ENCODE assay signal across 1 cellular context in genomic region chr19:1864480-1865171, GRCh38.
TF ChIP-seq lines count a peak whose summit lies in the region.

No MANE protein-coding gene starts in this region.

TF ChIP-seq in WTC11, 78 proteins besides CTCF, POLR2A, EP300 and RAD21 (continued from another document):
- TF ChIP-seq CBFB (CRISPR knock-in tag; IDR thresholded peaks at IDR 0.05; ENCODE audit: low read depth) (no peak), PREB (CRISPR knock-in tag; IDR thresholded peaks at IDR 0.05; ENCODE audit: borderline replicate concordance) (no peak), RORB (CRISPR knock-in tag; IDR thresholded peaks at IDR 0.05) (no peak), SP1 (CRISPR knock-in tag; conservative IDR thresholded peaks at IDR 0.05) (peak; percentile 69), FOXK1 (CRISPR knock-in tag; IDR thresholded peaks at IDR 0.05) (0 out of 2 replicates have a peak, but pooled peaks have one; percentile 39), ARID4B (CRISPR knock-in tag; IDR thresholded peaks at IDR 0.05; ENCODE audit: borderline replicate concordance) (0 out of 2 replicates have a peak, but pooled peaks have one; percentile 14), MXD4 (CRISPR knock-in tag; IDR thresholded peaks at IDR 0.05; ENCODE audit: borderline replicate concordance) (no peak), GABPB1 (CRISPR knock-in tag; IDR thresholded peaks at IDR 0.05) (no peak), ETV6 (CRISPR knock-in tag; IDR thresholded peaks at IDR 0.05) (peak; percentile 47; the same call in 1 of the 2 replicates), FOXP1 (CRISPR knock-in tag; IDR thresholded peaks at IDR 0.05; ENCODE audit: borderline replicate concordance) (peak; percentile 60), FOXP4 (CRISPR knock-in tag; IDR thresholded peaks at IDR 0.05) (peak; percentile 67; the same call in 1 of the 2 replicates), CREB1 (CRISPR knock-in tag; IDR thresholded peaks at IDR 0.05) (no peak), EMX1 (CRISPR knock-in tag; IDR thresholded peaks at IDR 0.05) (no peak), MYBL2 (CRISPR knock-in tag; IDR thresholded peaks at IDR 0.05) (0 out of 2 replicates have a peak, but pooled peaks have one; percentile 2), ZNF121 (CRISPR knock-in tag; IDR thresholded peaks at IDR 0.05) (no peak), HMGA2 (CRISPR knock-in tag; IDR thresholded peaks at IDR 0.05) (no peak), ELF4 (CRISPR knock-in tag; IDR thresholded peaks at IDR 0.05; ENCODE audit: low read depth) (no peak), NR2C2 (CRISPR knock-in tag; IDR thresholded peaks at IDR 0.05) (no peak), ZNF263 (CRISPR knock-in tag; IDR thresholded peaks at IDR 0.05; ENCODE audit: low read depth) (no peak), SMAD3 (CRISPR knock-in tag; IDR thresholded peaks at IDR 0.05; ENCODE audit: borderline replicate concordance) (no peak)
- TF ChIP-seq, protein P1, sequence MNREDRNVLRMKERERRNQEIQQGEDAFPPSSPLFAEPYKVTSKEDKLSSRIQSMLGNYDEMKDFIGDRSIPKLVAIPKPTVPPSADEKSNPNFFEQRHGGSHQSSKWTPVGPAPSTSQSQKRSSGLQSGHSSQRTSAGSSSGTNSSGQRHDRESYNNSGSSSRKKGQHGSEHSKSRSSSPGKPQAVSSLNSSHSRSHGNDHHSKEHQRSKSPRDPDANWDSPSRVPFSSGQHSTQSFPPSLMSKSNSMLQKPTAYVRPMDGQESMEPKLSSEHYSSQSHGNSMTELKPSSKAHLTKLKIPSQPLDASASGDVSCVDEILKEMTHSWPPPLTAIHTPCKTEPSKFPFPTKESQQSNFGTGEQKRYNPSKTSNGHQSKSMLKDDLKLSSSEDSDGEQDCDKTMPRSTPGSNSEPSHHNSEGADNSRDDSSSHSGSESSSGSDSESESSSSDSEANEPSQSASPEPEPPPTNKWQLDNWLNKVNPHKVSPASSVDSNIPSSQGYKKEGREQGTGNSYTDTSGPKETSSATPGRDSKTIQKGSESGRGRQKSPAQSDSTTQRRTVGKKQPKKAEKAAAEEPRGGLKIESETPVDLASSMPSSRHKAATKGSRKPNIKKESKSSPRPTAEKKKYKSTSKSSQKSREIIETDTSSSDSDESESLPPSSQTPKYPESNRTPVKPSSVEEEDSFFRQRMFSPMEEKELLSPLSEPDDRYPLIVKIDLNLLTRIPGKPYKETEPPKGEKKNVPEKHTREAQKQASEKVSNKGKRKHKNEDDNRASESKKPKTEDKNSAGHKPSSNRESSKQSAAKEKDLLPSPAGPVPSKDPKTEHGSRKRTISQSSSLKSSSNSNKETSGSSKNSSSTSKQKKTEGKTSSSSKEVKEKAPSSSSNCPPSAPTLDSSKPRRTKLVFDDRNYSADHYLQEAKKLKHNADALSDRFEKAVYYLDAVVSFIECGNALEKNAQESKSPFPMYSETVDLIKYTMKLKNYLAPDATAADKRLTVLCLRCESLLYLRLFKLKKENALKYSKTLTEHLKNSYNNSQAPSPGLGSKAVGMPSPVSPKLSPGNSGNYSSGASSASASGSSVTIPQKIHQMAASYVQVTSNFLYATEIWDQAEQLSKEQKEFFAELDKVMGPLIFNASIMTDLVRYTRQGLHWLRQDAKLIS (CRISPR knock-in tag; IDR thresholded peaks at IDR 0.05; ENCODE audit: borderline replicate concordance), result 0 out of 2 replicates have a peak, but pooled peaks have one; percentile 2
- TF ChIP-seq, protein P2, sequence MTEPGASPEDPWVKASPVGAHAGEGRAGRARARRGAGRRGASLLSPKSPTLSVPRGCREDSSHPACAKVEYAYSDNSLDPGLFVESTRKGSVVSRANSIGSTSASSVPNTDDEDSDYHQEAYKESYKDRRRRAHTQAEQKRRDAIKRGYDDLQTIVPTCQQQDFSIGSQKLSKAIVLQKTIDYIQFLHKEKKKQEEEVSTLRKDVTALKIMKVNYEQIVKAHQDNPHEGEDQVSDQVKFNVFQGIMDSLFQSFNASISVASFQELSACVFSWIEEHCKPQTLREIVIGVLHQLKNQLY (CRISPR knock-in tag; IDR thresholded peaks at IDR 0.05), result no peak
TF ChIP-seq in WTC11: peak in this region for 10.
